ENCODE assay signal across 9 cellular contexts in genomic region chr5:24644757-24645156, GRCh38. TPM values are rescaled to one million over a fixed set of nuclear protein-coding genes. Genes with fewer than 3 reads are reported as not detected.
A peak's percentile ranks its signal among the peaks of the same experiment; 100 is the strongest.
DNase-seq lines count a peak whose midpoint lies in the region; ATAC-seq and TF ChIP-seq lines count a peak whose summit lies in the region.
"Had no signal": no experiment of that assay in that cellular context is flagged by ENCODE, and none has a peak within 500 bp of the region (broad histone marks: within the 10 kb centered on the region; RNA-seq: fewer than 3 reads in every experiment).

TSS of gene CDH10 (minus strand) at chr5:24644978. CDS start at chr5:24593490, 51,488 bp downstream.

- TF ChIP-seq CTCF in endothelial cell (IDR thresholded peaks at IDR 0.05; ENCODE audit: unreplicated experiment) (no peak), CD14-positive monocyte (IDR thresholded peaks at IDR 0.05) (no peak)

- DNase-seq in GM03348 (ENCODE audit: low spot score): peak; percentile 39
- DNase-seq in NCI-H82 treated with DMSO at 0.1 percent for 48 hours (lab: John Stamatoyannopoulos, UW; ENCODE audit: unreplicated experiment): peak; percentile 76
- peak; percentile 85 for DNase-seq in endothelial cell (ENCODE audit: low spot score)
- peak; percentile 61 for DNase-seq in occipital lobe (lab: John Stamatoyannopoulos, UW)
- DNase-seq in GF-D8 (lab: John Stamatoyannopoulos, UW): no peak
- DNase-seq in stimulated activated naive CD8-positive, alpha-beta T cell treated with anti-CD3 and anti-CD28 coated beads, Interleukin-15, Interleukin-2, amounts not matched to agents 100 U/mL and 50 U/mL, for 24 hours: no peak
- no peak for DNase-seq in CD14-positive monocyte (ENCODE audit: low spot score)
- no peak for DNase-seq in NCI-H2171 (lab: John Stamatoyannopoulos, UW)
- DNase-seq: stimulated activated CD4-positive, alpha-beta T cell treated with anti-CD3 and anti-CD28 coated beads, Interleukin-15, amount 100 ng/mL, for 24 hours had no signal

- H3K36me3 Mint-ChIP-seq in endothelial cell (ENCODE audit: low read depth, unreplicated experiment): no peaks in the 10 kb centered on the region
- H3K36me3 Mint-ChIP-seq in CD14-positive monocyte: no peaks in the 10 kb centered on the region

- H3K27me3 Mint-ChIP-seq in endothelial cell (ENCODE audit: unreplicated experiment) (no peaks in the 10 kb centered on the region), CD14-positive monocyte (ENCODE audit: low read depth in 3 of 3) (peaks cover 6 to 21% (median 9%) of the 10 kb centered on the region in 3 donors)

- no peaks in the 10 kb centered on the region for H3K9me3 Mint-ChIP-seq in endothelial cell (ENCODE audit: unreplicated experiment)
- H3K9me3 Mint-ChIP-seq in CD14-positive monocyte: no peaks in the 10 kb centered on the region

- H3K4me3 Mint-ChIP-seq in endothelial cell (ENCODE audit: unreplicated experiment): peak within 1 kb of the TSS; percentile 95
- H3K4me3 Mint-ChIP-seq in CD14-positive monocyte: peak within 1 kb of the TSS in 1 of 2 donors; percentile 33

- H3K4me1 Mint-ChIP-seq in endothelial cell (ENCODE audit: unreplicated experiment) (peaks cover 23% of the 10 kb centered on the region), CD14-positive monocyte (no peaks in the 10 kb centered on the region)

- no peak for ATAC-seq in stimulated activated naive CD8-positive, alpha-beta T cell treated with anti-CD3 and anti-CD28 coated beads, Interleukin-15, Interleukin-2, amounts not matched to agents 100 U/mL and 50 U/mL, for 24 hours

- H3K27ac Mint-ChIP-seq in endothelial cell (ENCODE audit: unreplicated experiment) (peak within 1 kb of the TSS; percentile 97), CD14-positive monocyte (peak within 1 kb of the TSS in 1 of 7 donors; percentile 44)

- intact Hi-C loops in CD14-positive monocyte (cut with micrococcal nuclease): no loop called here

RNA-seq across cellular contexts. Expression of gene CDH10, which starts in this region (rescaled TPM):
- total RNA-seq in endothelial cell (ENCODE audit: unreplicated experiment) (15.8 TPM), occipital lobe (50.1 TPM)
- not detected for polyA plus RNA-seq in CD14-positive monocyte

Comparison
In these comparisons a context has a peak if more than half of its experiments do, and no peak if none do; other contexts are left out.
1. DNase-seq: peak in GM03348 (single experiment), NCI-H82 treated with DMSO at 0.1 percent for 48 hours (single experiment), endothelial cell (single experiment) and occipital lobe (single experiment); none in GF-D8 (single experiment), stimulated activated naive CD8-positive, alpha-beta T cell treated with anti-CD3 and anti-CD28 coated beads, Interleukin-15, Interleukin-2, amounts not matched to agents 100 U/mL and 50 U/mL, for 24 hours (single experiment), CD14-positive monocyte (single experiment) and NCI-H2171 (single experiment).